19 cellular contexts compared by ENCODE assay signal in genomic region chr1:183330335-183330734, GRCh38.
DNase-seq lines count a peak whose midpoint lies in the region; ATAC-seq, FAIRE-seq and TF ChIP-seq lines count a peak whose summit lies in the region.
"Had no signal": no experiment of that assay in that cellular context is flagged by ENCODE, and none has a peak within 500 bp of the region (broad histone marks: within the 10 kb centered on the region; RNA-seq: fewer than 3 reads in every experiment).

No MANE protein-coding gene starts in this region.

- H3K4me1 ChIP-seq in muscle layer of colon (ENCODE audit: insufficient read depth, low read length) = peaks cover 52% of the 10 kb centered on the region

- peaks cover 20% of the 10 kb centered on the region for H3K27me3 ChIP-seq in bronchial epithelial cell (ENCODE audit: control insufficient read depth, insufficient read depth, low read length)
- no peaks in the 10 kb centered on the region for H3K27me3 ChIP-seq in muscle layer of colon (ENCODE audit: control insufficient read depth in 1 of 2, insufficient read depth in 2 of 2, low read length in 2 of 2)
- H3K27me3 ChIP-seq: ascending aorta had no signal

- H3K27ac ChIP-seq in muscle layer of colon (ENCODE audit: low read depth, low read length) = peak overlapping the region; percentile 27
- H3K27ac ChIP-seq: ascending aorta, coronary artery had no signal

- peak; percentile 65 for DNase-seq in DMS79 (lab: John Stamatoyannopoulos, UW)
- peak; percentile 99 for DNase-seq in NCI-H187 treated with DMSO at 0.1 percent for 48 hours (lab: John Stamatoyannopoulos, UW)
- DNase-seq in bronchial epithelial cell (ENCODE audit: low read depth) = no peak
- DNase-seq in stimulated activated CD4-positive, alpha-beta T cell treated with anti-CD3 and anti-CD28 coated beads, Interleukin-2, amount 100 ng/mL, for 48 hours = no peak
- no peak for DNase-seq in amniotic stem cell (lab: John Stamatoyannopoulos, UW)
- no peak for DNase-seq in NCI-H2029 treated with DMSO at 0.1 percent for 48 hours (lab: John Stamatoyannopoulos, UW)
- DNase-seq: activated CD4-positive, alpha-beta T cell treated with anti-CD3 and anti-CD28 coated beads for 1 hour; activated naive CD4-positive, alpha-beta T cell; CD4-positive, alpha-beta memory T cell; EL; NK-92 treated with Interleukin-12 subunit alpha and Interleukin-12 subunit beta, amount 100 ng/mL, for 24 hours; Right ventricle myocardium superior; stimulated activated CD4-positive, alpha-beta T cell treated with anti-CD3 and anti-CD28 coated beads, Interleukin-4, amount 100 ng/mL, for 24 hours; stimulated activated CD8-positive, alpha-beta memory T cell treated with anti-CD3 and anti-CD28 coated beads, Interleukin-4, amount 100 ng/mL, for 48 hours had no signal

- H3K9ac ChIP-seq in muscle layer of colon (ENCODE audit: low read length) = no peak overlapping the region

- ATAC-seq in GM21528 (IDR thresholded peaks at IDR 0.05; ENCODE audit: low FRiP score, unreplicated experiment) = no peak

- H3K36me3 ChIP-seq in bronchial epithelial cell (ENCODE audit: control insufficient read depth, insufficient read depth, low read length) (no peaks in the 10 kb centered on the region), muscle layer of colon (ENCODE audit: insufficient read depth, low read length) (no peaks in the 10 kb centered on the region)
- H3K36me3 ChIP-seq: ascending aorta had no signal

- TF ChIP-seq CTCF in bronchial epithelial cell (IDR thresholded peaks at IDR 0.05; ENCODE audit: insufficient read depth, low read length, severe bottlenecking) = no peak

- no peak overlapping the region for H3K4me3 ChIP-seq in bronchial epithelial cell (ENCODE audit: low read depth, low read length)
- H3K4me3 ChIP-seq in muscle layer of colon (ENCODE audit: low read depth in 1 of 2, low read length in 2 of 2) = no peak overlapping the region
- H3K4me3 ChIP-seq: ascending aorta, coronary artery had no signal

- FAIRE-seq in bronchial epithelial cell (lab: Jason Lieb, UNC) = peak; percentile 43
- FAIRE-seq: islet of Langerhans had no signal

- H3K9me3 ChIP-seq in muscle layer of colon (ENCODE audit: low read length) = no peaks in the 10 kb centered on the region
- H3K9me3 ChIP-seq: ascending aorta had no signal

Comparison
In these comparisons a context has a peak if more than half of its experiments do, and no peak if none do; other contexts are left out.
1. DNase-seq: peak in DMS79 (single experiment) and NCI-H187 treated with DMSO at 0.1 percent for 48 hours (single experiment); none in bronchial epithelial cell (single experiment), stimulated activated CD4-positive, alpha-beta T cell treated with anti-CD3 and anti-CD28 coated beads, Interleukin-2, amount 100 ng/mL, for 48 hours (0 of 2), amniotic stem cell (single experiment) and NCI-H2029 treated with DMSO at 0.1 percent for 48 hours (single experiment).